ENCODE assay signal across 26 cellular contexts in the genomic region with DNA sequence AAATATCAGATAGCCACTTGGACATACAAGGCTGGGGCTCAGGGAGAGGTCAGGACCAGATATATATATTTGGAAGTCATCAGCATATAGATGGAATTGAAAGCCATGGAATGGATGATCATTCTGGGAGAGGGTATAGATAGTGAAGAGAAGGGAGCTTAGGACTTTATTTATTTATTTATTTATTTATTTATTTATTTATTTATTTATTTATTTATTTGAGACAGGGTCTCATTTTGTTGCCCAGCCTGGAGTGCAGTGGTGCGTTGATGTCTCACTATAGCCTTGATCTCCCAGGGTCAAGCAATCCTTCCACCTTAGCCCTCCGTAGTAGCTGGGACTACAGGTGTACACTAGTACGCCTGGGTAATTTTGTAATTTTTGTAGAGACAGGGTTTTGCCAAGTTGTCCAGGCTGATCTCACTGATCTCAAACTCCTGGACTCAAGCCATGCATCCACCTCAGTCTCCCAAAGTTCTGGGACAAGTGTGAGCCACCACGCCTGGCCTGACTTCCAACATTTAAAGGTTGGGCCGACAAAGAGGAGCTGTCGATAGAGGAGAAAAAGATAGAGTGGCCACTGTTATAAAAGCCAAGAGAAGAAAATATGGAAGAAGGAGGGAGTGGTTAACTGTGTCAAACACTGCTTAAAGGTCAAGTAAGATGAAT. TPM values are rescaled to one million over a fixed set of nuclear protein-coding genes. Genes with fewer than 3 reads are reported as not detected.
A peak's percentile ranks its signal among the peaks of the same experiment; 100 is the strongest.
DNase-seq lines count a peak whose midpoint lies in the region; ATAC-seq, FAIRE-seq and TF ChIP-seq lines count a peak whose summit lies in the region.
"Had no signal": no experiment of that assay in that cellular context is flagged by ENCODE, and none has a peak within 500 bp of the region (broad histone marks: within the 10 kb centered on the region; RNA-seq: fewer than 3 reads in every experiment).

No MANE protein-coding gene starts in this region.

- H3K9ac ChIP-seq in K562 (ENCODE audit: insufficient read depth in 1 of 2, low read depth in 2 of 2, low read length in 2 of 2), result no peak overlapping the region
- H3K9ac ChIP-seq: BLaER1 treated with 17β-estradiol and CSF1 and Interleukin-3, amounts not matched to agents 10 nM and 100 nM had no signal

- 95% methylated on average over 6 of the region's 6 CpGs for WGBS in A549 (ENCODE audit: missing lambda C conversion rate)
- WGBS in K562 (ENCODE audit: insufficient coverage, low coverage, missing lambda C conversion rate), result 79% methylated on average over 6 of the region's 6 CpGs
- whole genome bisulfite sequencing in adrenal gland, 4 donors, result 84 to 97% (median 93%) methylated on average over 6 of the region's 6 CpGs

- H3K4me2 ChIP-seq in A549 (no peak overlapping the region), K562 (ENCODE audit: insufficient read depth, low read length) (no peak overlapping the region)
- H3K4me2 ChIP-seq: BLaER1 treated with 17β-estradiol and CSF1 and Interleukin-3, amounts not matched to agents 10 nM and 100 nM; GM23338 had no signal

- DNase-seq in A549 (ENCODE audit: low read depth in 1 of 2, low spot score in 1 of 2) (no peak), K562 (ENCODE audit: extremely low read depth in 1 of 4, low spot score in 3 of 4) (no peak), posterior vena cava (ENCODE audit: low spot score) (peak; percentile 24), adrenal gland (no peak), NCI-H187 treated with DMSO at 0.1 percent for 48 hours (lab: John Stamatoyannopoulos, UW) (no peak)
- no peak for DNase-seq in activated CD4-positive, alpha-beta T cell treated with anti-CD3 and anti-CD28 coated beads for 1 hour
- DNase-seq: ACHN; AML-193; BE2C; CD4-positive, alpha-beta T cell; CD8-positive, alpha-beta memory T cell; DMS 273 treated with DMSO at 0.1 percent for 48 hours; DMS79; EL; GDM1; H9; HFFc6 had no signal

- H3K4me1 ChIP-seq in A549 (peaks cover 5% of the 10 kb centered on the region), K562 (replicated peaks in 1 of 2; ENCODE audit: control insufficient read depth in 2 of 2, insufficient read depth in 2 of 2, low read length in 2 of 2) (peaks cover 0 to 6% of the 10 kb centered on the region in 2 experiments; a peak in 3 of 5 replicates), adrenal gland (replicated peaks in 1 of 2) (no peaks in the 10 kb centered on the region)
- H3K4me1 ChIP-seq: BE2C had no signal

- CTCF ChIA-PET in A549 (lab: Yijun Ruan, JAX), result interaction anchor here (1.6 to 13.4 kb wide), 3 partner anchors 8 to 139 kb away, joined by 4 to 459 read pairs (median 74); a partner anchor contains a TSS
- CTCF ChIA-PET in K562 (lab: Yijun Ruan, JAX; ENCODE audit: low intra/inter-chr PET ratio), result no interaction called here

- intact Hi-C loops in K562 (cut with micrococcal nuclease), result no loop called here
- intact Hi-C loops in posterior vena cava (cut with DNase I), result no loop called here
- intact Hi-C loops in adrenal gland (cut with DNase I), result no loop called here

- TF ChIP-seq EP300 in A549 (IDR thresholded peaks at IDR 0.05), result no peak
- TF ChIP-seq EP300 in K562 (IDR thresholded peaks at IDR 0.05; ENCODE audit: low read length), result no peak

- ATAC-seq in A549, result no peak
- no peak for ATAC-seq in K562
- ATAC-seq: GM12878, GM23338, HCT116 had no signal

- no peak for FAIRE-seq in A549 (lab: Jason Lieb, UNC)
- no peak for FAIRE-seq in K562 (lab: Jason Lieb, UNC)
- FAIRE-seq: A204.1, D721Med, GM12878 had no signal

- TF ChIP-seq RAD21 in A549 (conservative IDR thresholded peaks at IDR 0.05 in 1 of 2, IDR thresholded peaks at IDR 0.05 in 1 of 2) (no peak), K562 (CRISPR knock-in tag; conservative IDR thresholded peaks at IDR 0.05 in 1 of 2, IDR thresholded peaks at IDR 0.05 in 1 of 2) (no peak)

- no peaks in the 10 kb centered on the region for H3K27me3 ChIP-seq in K562 (ENCODE audit: control insufficient read depth in 2 of 2, insufficient read depth in 2 of 2, low read length in 2 of 2)
- H3K27me3 ChIP-seq in adrenal gland, result no peaks in the 10 kb centered on the region
- H3K27me3 ChIP-seq: BE2C; BLaER1 treated with 17β-estradiol and CSF1 and Interleukin-3, amounts not matched to agents 10 nM and 100 nM had no signal

- no TSS peak for BruUV-seq in K562 (replicated peaks; lab: Mats Ljungman, UMichigan)

- H4K20me1 ChIP-seq in K562 (replicated peaks; ENCODE audit: control insufficient read depth, insufficient read depth, low read length), result no peaks in the 10 kb centered on the region
- H4K20me1 ChIP-seq: BLaER1 treated with 17β-estradiol and CSF1 and Interleukin-3, amounts not matched to agents 10 nM and 100 nM had no signal

- POLR2A ChIA-PET in A549 (lab: Yijun Ruan, JAX) (no interaction called here), K562 (lab: Yijun Ruan, JAX) (interaction anchor here (2.1 kb wide), 1 partner anchor 13 kb away, joined by 6 read pairs; no protein-coding TSS in a partner anchor)

- peak overlapping the region; percentile 0; the same call in 1 of the 2 replicates for H2AFZ ChIP-seq in K562 (ENCODE audit: low read depth, low read length)
- H2AFZ ChIP-seq: GM23338 had no signal

- in situ Hi-C loops in K562 (cut with MboI), result no loop called here

- TF ChIP-seq POLR2A in A549 (IDR thresholded peaks at IDR 0.05; ENCODE audit: low read length), result no peak
- TF ChIP-seq POLR2A in K562 (conservative IDR thresholded peaks at IDR 0.05), result no peak
- TF ChIP-seq POLR2A in adrenal gland (IDR thresholded peaks at IDR 0.05), result no peak

- H3K36me3 ChIP-seq in K562 (ENCODE audit: control insufficient read depth, insufficient read depth, low read length) (no peaks in the 10 kb centered on the region), adrenal gland (replicated peaks in 1 of 2) (no peaks in the 10 kb centered on the region)
- H3K36me3 ChIP-seq: BE2C; BLaER1 treated with 17β-estradiol and CSF1 and Interleukin-3, amounts not matched to agents 10 nM and 100 nM had no signal

- H3K4me3 ChIP-seq in A549 (no peak overlapping the region), K562 (no peak overlapping the region), adrenal gland (no peak overlapping the region)
- H3K4me3 ChIP-seq: BLaER1 treated with 17β-estradiol and CSF1 and Interleukin-3, amounts not matched to agents 10 nM and 100 nM; GM12878; GM23338 had no signal

- TF ChIP-seq CTCF in A549 (IDR thresholded peaks at IDR 0.05), result no peak
- TF ChIP-seq CTCF in K562 (IDR thresholded peaks at IDR 0.05 in 2 of 3, conservative IDR thresholded peaks at IDR 0.05 in 1 of 3; ENCODE audit: insufficient read depth in 2 of 3, low read depth in 1 of 3, low read length in 3 of 3), result no peak
- no peak for TF ChIP-seq CTCF in adrenal gland (IDR thresholded peaks at IDR 0.05)

- H3K27ac ChIP-seq in A549, result no peak overlapping the region
- no peak overlapping the region for H3K27ac ChIP-seq in K562 (ENCODE audit: extremely low read depth, low read depth, low read length)
- H3K27ac ChIP-seq in adrenal gland, result no peak overlapping the region
- H3K27ac ChIP-seq: 22Rv1; BLaER1 treated with 17β-estradiol and CSF1 and Interleukin-3, amounts not matched to agents 10 nM and 100 nM had no signal

- peaks cover 9% of the 10 kb centered on the region for H3K9me3 ChIP-seq in A549
- no peaks in the 10 kb centered on the region for H3K9me3 ChIP-seq in K562 (replicated peaks; ENCODE audit: control insufficient read depth, insufficient read depth, low read depth, low read length)
- H3K9me3 ChIP-seq in adrenal gland (replicated peaks in 1 of 3), result no peaks in the 10 kb centered on the region
- H3K9me3 ChIP-seq: BE2C had no signal

- no peaks in the 10 kb centered on the region for H3K9me1 ChIP-seq in K562 (ENCODE audit: control insufficient read depth, insufficient read depth, low read length)

- no peaks in the 10 kb centered on the region for H3K79me2 ChIP-seq in K562 (ENCODE audit: control insufficient read depth, insufficient read depth, low read length)

RNA-seq across cellular contexts. Expression of a gene that starts 8.7 kb away (rescaled TPM):
- polyA plus RNA-seq in A549 (2011; rRNA removed), result 2.4 and 2.9 TPM in 2 replicates
- 0.67 and 0.74 TPM in 2 replicates for polyA plus RNA-seq in A549 (2012; cell fraction: cytosol; rRNA removed)
- polyA plus RNA-seq in A549 (2012; cell fraction: nucleus; rRNA removed), result 1.3 TPM in 2 replicates
- polyA plus RNA-seq in A549 (2017; fragmentation: RNase III; extraction: RNeasy Plus Mini Kit Qiagen cat#74134 plus additional on column Dnase treatment), result 0.50 to 0.74 TPM (median 0.67 TPM) in 3 replicates
- 3.3 and 5.0 TPM in 2 replicates for polyA minus RNA-seq in A549 (2011; rRNA and poly(A)+ RNA removed)
- 6.1 and 10.9 TPM in 2 replicates for total RNA-seq in K562 (2011; cell fraction: chromatin; rRNA removed; ENCODE audit: low replicate concordance)
- total RNA-seq in K562 (2011; cell fraction: nucleolus; rRNA removed), result 23.7 and 26.8 TPM in 2 replicates
- 12.3 and 17.1 TPM in 2 replicates for total RNA-seq in K562 (2011; cell fraction: nucleoplasm; rRNA removed)
- 8.2 and 12.2 TPM in 2 replicates for total RNA-seq in K562 (2014; rRNA removed)
- 5.6 and 7.3 TPM in 2 replicates for total RNA-seq in K562 (2014; rRNA removed; fragmentation: Illumina TruSeq; extraction: Trizol)
- 0.94 and 1.2 TPM in 2 replicates for total RNA-seq in K562 (2015; rRNA removed; fragmentation: Illumina TruSeq; extraction: Trizol)
- total RNA-seq in K562 (2021), result 8.6 and 9.4 TPM in 2 replicates
- 1.7 and 4.7 TPM in 2 replicates for polyA plus RNA-seq in K562 (2011; rRNA removed)
- polyA plus RNA-seq in K562 (2011; cell fraction: cytosol; rRNA removed), result 4.7 and 6.2 TPM in 2 replicates
- 1.1 and 2.3 TPM in 2 replicates for polyA plus RNA-seq in K562 (2011; cell fraction: nucleus; rRNA removed)
- polyA plus RNA-seq in K562 (2012), result 4.7 and 106 TPM in 2 replicates
- polyA plus RNA-seq in K562 (2014; fragmentation: Illumina TruSeq; extraction: Trizol), result 9.1 and 11.1 TPM in 2 replicates
- polyA plus RNA-seq in K562 (2014; fragmentation: Nextera tagmentation; extraction: Ambion mirVana), result 1 to 10 TPM; 1.9 TPM
- polyA plus RNA-seq in K562 (2014; rRNA removed), result 8.5 and 9.9 TPM in 2 replicates
- polyA minus RNA-seq in K562 (2011; rRNA and poly(A)+ RNA removed), result 1.7 and 3.4 TPM in 2 replicates
- polyA minus RNA-seq in K562 (2011; cell fraction: cytosol; rRNA and poly(A)+ RNA removed), result 0.67 and 3.6 TPM in 2 replicates
- 1.2 and 2.7 TPM in 2 replicates for polyA minus RNA-seq in K562 (2011; cell fraction: nucleus; rRNA and poly(A)+ RNA removed)
- not detected for total RNA-seq in posterior vena cava
- total RNA-seq in adrenal gland, result not detected
- polyA plus RNA-seq in adrenal gland, result not detected
- total RNA-seq: CD4-positive, alpha-beta T cell had no signal
- polyA plus RNA-seq: CD14-positive monocyte; CD8-positive, alpha-beta memory T cell had no signal

RNA-seq across cellular contexts. Expression of a gene that starts 11.8 kb away (rescaled TPM):
- 0.07 and 0.08 TPM in 2 replicates for polyA plus RNA-seq in A549 (2011; rRNA removed)
- 0.03 and 0.08 TPM in 2 replicates for polyA plus RNA-seq in A549 (2012; cell fraction: cytosol; rRNA removed)
- 0.11 and 0.13 TPM in 2 replicates for polyA plus RNA-seq in A549 (2012; cell fraction: nucleus; rRNA removed)
- not detected in 3 replicates for polyA plus RNA-seq in A549 (2017; fragmentation: RNase III; extraction: RNeasy Plus Mini Kit Qiagen cat#74134 plus additional on column Dnase treatment)
- 0.08 TPM in 1 of 2 replicates, not detected in the other for polyA minus RNA-seq in A549 (2011; rRNA and poly(A)+ RNA removed)
- 0.19 TPM in 1 of 2 replicates, not detected in the other for total RNA-seq in K562 (2011; cell fraction: chromatin; rRNA removed; ENCODE audit: low replicate concordance)
- total RNA-seq in K562 (2011; cell fraction: nucleolus; rRNA removed), result 0.26 and 0.33 TPM in 2 replicates
- 0.31 and 0.44 TPM in 2 replicates for total RNA-seq in K562 (2011; cell fraction: nucleoplasm; rRNA removed)
- total RNA-seq in K562 (2014; rRNA removed), result not detected in 2 replicates
- total RNA-seq in K562 (2014; rRNA removed; fragmentation: Illumina TruSeq; extraction: Trizol), result not detected in 2 replicates
- total RNA-seq in K562 (2015; rRNA removed; fragmentation: Illumina TruSeq; extraction: Trizol), result 0.07 TPM in 1 of 2 replicates, not detected in the other
- total RNA-seq in K562 (2021), result 0.07 TPM in 1 of 2 replicates, not detected in the other
- polyA plus RNA-seq in K562 (2011; rRNA removed), result 0.04 and 0.15 TPM in 2 replicates
- 0.19 and 0.34 TPM in 2 replicates for polyA plus RNA-seq in K562 (2011; cell fraction: cytosol; rRNA removed)
- 0.13 TPM in 1 of 2 replicates, not detected in the other for polyA plus RNA-seq in K562 (2011; cell fraction: nucleus; rRNA removed)
- 0.18 and 1.1 TPM in 2 replicates for polyA plus RNA-seq in K562 (2012)
- not detected in 2 replicates for polyA plus RNA-seq in K562 (2014; fragmentation: Illumina TruSeq; extraction: Trizol)
- polyA plus RNA-seq in K562 (2014; fragmentation: Nextera tagmentation; extraction: Ambion mirVana), result under 1 TPM in 1 of 2 experiments, not detected in 1; 0.17 TPM
- polyA plus RNA-seq in K562 (2014; rRNA removed), result 0.24 TPM in 1 of 2 replicates, not detected in the other
- polyA minus RNA-seq in K562 (2011; rRNA and poly(A)+ RNA removed), result 0.18 TPM in 1 of 2 replicates, not detected in the other
- polyA minus RNA-seq in K562 (2011; cell fraction: cytosol; rRNA and poly(A)+ RNA removed), result not detected in 2 replicates
- 0.27 TPM in 1 of 2 replicates, not detected in the other for polyA minus RNA-seq in K562 (2011; cell fraction: nucleus; rRNA and poly(A)+ RNA removed)
- total RNA-seq in posterior vena cava, result not detected
- not detected for total RNA-seq in adrenal gland
- not detected for polyA plus RNA-seq in adrenal gland
- total RNA-seq: GM23338, H4, H9, HFFc6 had no signal
- polyA plus RNA-seq: CD14-positive monocyte; CD8-positive, alpha-beta memory T cell had no signal

RNA-seq across cellular contexts. Expression of a gene that starts 13.2 kb away (rescaled TPM):
- polyA plus RNA-seq in A549 (2011; rRNA removed), result 27.3 and 30.0 TPM in 2 replicates
- polyA plus RNA-seq in A549 (2012; cell fraction: cytosol; rRNA removed), result 22.8 and 31.1 TPM in 2 replicates
- polyA plus RNA-seq in A549 (2012; cell fraction: nucleus; rRNA removed), result 95.0 and 106 TPM in 2 replicates
- 13.0 to 13.5 TPM (median 13.1 TPM) in 3 replicates for polyA plus RNA-seq in A549 (2017; fragmentation: RNase III; extraction: RNeasy Plus Mini Kit Qiagen cat#74134 plus additional on column Dnase treatment)
- polyA minus RNA-seq in A549 (2011; rRNA and poly(A)+ RNA removed), result 44.9 and 52.6 TPM in 2 replicates
- total RNA-seq in K562 (2011; cell fraction: chromatin; rRNA removed; ENCODE audit: low replicate concordance), result 1.4 and 2.9 TPM in 2 replicates
- 1.0 and 1.3 TPM in 2 replicates for total RNA-seq in K562 (2011; cell fraction: nucleolus; rRNA removed)
- total RNA-seq in K562 (2011; cell fraction: nucleoplasm; rRNA removed), result 2.0 and 2.7 TPM in 2 replicates
- total RNA-seq in K562 (2014; rRNA removed), result 0.33 and 0.41 TPM in 2 replicates
- 0.76 and 0.80 TPM in 2 replicates for total RNA-seq in K562 (2014; rRNA removed; fragmentation: Illumina TruSeq; extraction: Trizol)
- total RNA-seq in K562 (2015; rRNA removed; fragmentation: Illumina TruSeq; extraction: Trizol), result 0.30 and 2.2 TPM in 2 replicates
- total RNA-seq in K562 (2021), result 2.1 and 3.7 TPM in 2 replicates
- 0.33 and 1.1 TPM in 2 replicates for polyA plus RNA-seq in K562 (2011; rRNA removed)
- polyA plus RNA-seq in K562 (2011; cell fraction: cytosol; rRNA removed), result 0.63 and 0.64 TPM in 2 replicates
- 2.0 and 3.7 TPM in 2 replicates for polyA plus RNA-seq in K562 (2011; cell fraction: nucleus; rRNA removed)
- polyA plus RNA-seq in K562 (2012), result 2.2 and 3.2 TPM in 2 replicates
- polyA plus RNA-seq in K562 (2014; fragmentation: Illumina TruSeq; extraction: Trizol), result 0.61 and 0.80 TPM in 2 replicates
- under 1 TPM; 0.24 to 0.31 TPM for polyA plus RNA-seq in K562 (2014; fragmentation: Nextera tagmentation; extraction: Ambion mirVana)
- 0.51 and 0.64 TPM in 2 replicates for polyA plus RNA-seq in K562 (2014; rRNA removed)
- polyA minus RNA-seq in K562 (2011; rRNA and poly(A)+ RNA removed), result 0.36 and 0.81 TPM in 2 replicates
- polyA minus RNA-seq in K562 (2011; cell fraction: cytosol; rRNA and poly(A)+ RNA removed), result not detected in 2 replicates
- polyA minus RNA-seq in K562 (2011; cell fraction: nucleus; rRNA and poly(A)+ RNA removed), result 0.33 and 0.81 TPM in 2 replicates
- total RNA-seq in posterior vena cava, result 1 to 10 TPM in 1 of 2 donors, under 1 TPM in 1; 0.90 to 3.2 TPM
- 1 to 10 TPM in 4 of 8 donors, under 1 TPM in 4; 0.30 to 2.8 (median 0.92) TPM for total RNA-seq in adrenal gland
- polyA plus RNA-seq in adrenal gland, result 1 to 10 TPM in 2 of 3 donors, under 1 TPM in 1; 0.44 to 7.2 (median 4.4) TPM
- polyA plus RNA-seq: CD14-positive monocyte had no signal

RNA-seq across cellular contexts. Expression of a gene that starts 15.6 kb away (rescaled TPM):
- polyA plus RNA-seq in A549 (2011; rRNA removed) (28.8 and 30.6 TPM in 2 replicates), A549 (2017; fragmentation: RNase III; extraction: RNeasy Plus Mini Kit Qiagen cat#74134 plus additional on column Dnase treatment) (14.0 to 14.7 TPM (median 14.4 TPM) in 3 replicates), K562 (2011; rRNA removed) (11.2 and 22.0 TPM in 2 replicates), K562 (2014; fragmentation: Illumina TruSeq; extraction: Trizol) (15.0 and 15.9 TPM in 2 replicates), K562 (2014; fragmentation: Nextera tagmentation; extraction: Ambion mirVana) (1 to 10 TPM; 3.3 to 3.7 TPM), K562 (2014; rRNA removed) (10.6 and 11.0 TPM in 2 replicates), adrenal gland (10 to 100 TPM; 21.9 to 33.8 (median 32.4) TPM)
- 24.1 and 33.5 TPM in 2 replicates for polyA plus RNA-seq in A549 (2012; cell fraction: cytosol; rRNA removed)
- polyA plus RNA-seq in A549 (2012; cell fraction: nucleus; rRNA removed), result 44.2 and 64.6 TPM in 2 replicates
- 32.8 and 38.9 TPM in 2 replicates for polyA minus RNA-seq in A549 (2011; rRNA and poly(A)+ RNA removed)
- total RNA-seq in K562 (2011; cell fraction: chromatin; rRNA removed; ENCODE audit: low replicate concordance), result 41.6 and 89.7 TPM in 2 replicates
- 12.8 and 16.2 TPM in 2 replicates for total RNA-seq in K562 (2011; cell fraction: nucleolus; rRNA removed)
- total RNA-seq in K562 (2011; cell fraction: nucleoplasm; rRNA removed), result 23.0 and 33.7 TPM in 2 replicates
- total RNA-seq in K562 (2014; rRNA removed) (5.0 and 6.7 TPM in 2 replicates), K562 (2014; rRNA removed; fragmentation: Illumina TruSeq; extraction: Trizol) (9.0 and 10.5 TPM in 2 replicates), K562 (2015; rRNA removed; fragmentation: Illumina TruSeq; extraction: Trizol) (6.4 and 9.2 TPM in 2 replicates), K562 (2021) (15.5 and 18.8 TPM in 2 replicates), posterior vena cava (10 to 100 TPM; 49.7 to 51.8 TPM), adrenal gland (10 to 100 TPM; 27.7 to 91.9 (median 51.9) TPM)
- polyA plus RNA-seq in K562 (2011; cell fraction: cytosol; rRNA removed), result 14.6 and 17.9 TPM in 2 replicates
- polyA plus RNA-seq in K562 (2011; cell fraction: nucleus; rRNA removed), result 36.7 and 46.9 TPM in 2 replicates
- 11.4 and 26.6 TPM in 2 replicates for polyA plus RNA-seq in K562 (2012)
- polyA minus RNA-seq in K562 (2011; rRNA and poly(A)+ RNA removed), result 12.6 and 16.4 TPM in 2 replicates
- 10.8 and 24.8 TPM in 2 replicates for polyA minus RNA-seq in K562 (2011; cell fraction: cytosol; rRNA and poly(A)+ RNA removed)
- polyA minus RNA-seq in K562 (2011; cell fraction: nucleus; rRNA and poly(A)+ RNA removed), result 9.3 and 13.4 TPM in 2 replicates

RNA-seq across cellular contexts. Expression of a gene that starts 33.2 kb away (rescaled TPM):
- polyA plus RNA-seq in A549 (2011; rRNA removed), result 0.25 and 0.50 TPM in 2 replicates
- 0.23 and 0.24 TPM in 2 replicates for polyA plus RNA-seq in A549 (2012; cell fraction: cytosol; rRNA removed)
- polyA plus RNA-seq in A549 (2012; cell fraction: nucleus; rRNA removed), result 0.62 and 0.77 TPM in 2 replicates
- 0.20 to 0.29 TPM in 2 of 3 replicates, not detected in the other for polyA plus RNA-seq in A549 (2017; fragmentation: RNase III; extraction: RNeasy Plus Mini Kit Qiagen cat#74134 plus additional on column Dnase treatment)
- polyA minus RNA-seq in A549 (2011; rRNA and poly(A)+ RNA removed), result not detected in 2 replicates
- total RNA-seq in K562 (2011; cell fraction: chromatin; rRNA removed; ENCODE audit: low replicate concordance), result 8.4 and 15.8 TPM in 2 replicates
- 5.3 and 7.2 TPM in 2 replicates for total RNA-seq in K562 (2011; cell fraction: nucleolus; rRNA removed)
- 7.3 and 8.5 TPM in 2 replicates for total RNA-seq in K562 (2011; cell fraction: nucleoplasm; rRNA removed)
- total RNA-seq in K562 (2014; rRNA removed), result 3.8 and 4.6 TPM in 2 replicates
- 3.1 and 4.2 TPM in 2 replicates for total RNA-seq in K562 (2014; rRNA removed; fragmentation: Illumina TruSeq; extraction: Trizol)
- 5.1 and 5.8 TPM in 2 replicates for total RNA-seq in K562 (2015; rRNA removed; fragmentation: Illumina TruSeq; extraction: Trizol)
- total RNA-seq in K562 (2021), result 5.9 and 6.0 TPM in 2 replicates
- polyA plus RNA-seq in K562 (2011; rRNA removed), result 6.5 and 22.7 TPM in 2 replicates
- 7.6 and 14.0 TPM in 2 replicates for polyA plus RNA-seq in K562 (2011; cell fraction: cytosol; rRNA removed)
- 53.3 and 109 TPM in 2 replicates for polyA plus RNA-seq in K562 (2011; cell fraction: nucleus; rRNA removed)
- 5.2 and 15.6 TPM in 2 replicates for polyA plus RNA-seq in K562 (2012)
- polyA plus RNA-seq in K562 (2014; fragmentation: Illumina TruSeq; extraction: Trizol), result 5.4 and 6.5 TPM in 2 replicates
- 1 to 10 TPM; 1.5 to 2.0 TPM for polyA plus RNA-seq in K562 (2014; fragmentation: Nextera tagmentation; extraction: Ambion mirVana)
- 3.3 and 10.2 TPM in 2 replicates for polyA plus RNA-seq in K562 (2014; rRNA removed)
- polyA minus RNA-seq in K562 (2011; rRNA and poly(A)+ RNA removed), result 2.8 and 7.2 TPM in 2 replicates
- 1.5 and 8.5 TPM in 2 replicates for polyA minus RNA-seq in K562 (2011; cell fraction: cytosol; rRNA and poly(A)+ RNA removed)
- 4.3 and 13.0 TPM in 2 replicates for polyA minus RNA-seq in K562 (2011; cell fraction: nucleus; rRNA and poly(A)+ RNA removed)
- 10 to 100 TPM; 12.7 to 20.7 TPM for total RNA-seq in posterior vena cava
- total RNA-seq in adrenal gland, result 10 to 100 TPM in 7 of 8 donors, 1 to 10 TPM in 1; 7.5 to 39.4 (median 16.8) TPM
- polyA plus RNA-seq in adrenal gland, result 10 to 100 TPM in 2 of 3 donors, 1 to 10 TPM in 1; 4.1 to 46.4 (median 19.4) TPM
- total RNA-seq: H4 had no signal
